ENCODE assay signal across 16 cellular contexts in genomic region chr1:156912861-156913808, GRCh38. TPM values are rescaled to one million over a fixed set of nuclear protein-coding genes. Genes with fewer than 3 reads are reported as not detected.
A peak's percentile ranks its signal among the peaks of the same experiment; 100 is the strongest.
DNase-seq lines count a peak whose midpoint lies in the region; ATAC-seq and TF ChIP-seq lines count a peak whose summit lies in the region.
"Had no signal": no experiment of that assay in that cellular context is flagged by ENCODE, and none has a peak within 500 bp of the region (broad histone marks: within the 10 kb centered on the region; RNA-seq: fewer than 3 reads in every experiment).

No MANE protein-coding gene starts in this region.

- peaks cover 17 to 36% (median 26%) of the 10 kb centered on the region in 5 donors for H3K27me3 Mint-ChIP-seq in naive thymus-derived CD4-positive, alpha-beta T cell

- TF ChIP-seq CTCF in heart right ventricle (IDR thresholded peaks at IDR 0.05) (no peak), left ventricle myocardium inferior (IDR thresholded peaks at IDR 0.05; ENCODE audit: borderline replicate concordance) (no peak), RWPE1 (conservative IDR thresholded peaks at IDR 0.05; ENCODE audit: low read depth) (no peak)

- H3K9me3 ChIP-seq in heart right ventricle (peaks cover 0 to 12% (median 0%) of the 10 kb centered on the region in 11 donors), left ventricle myocardium inferior (replicated peaks) (peaks cover 7% of the 10 kb centered on the region)
- no peaks in the 10 kb centered on the region for H3K9me3 ChIP-seq in naive thymus-derived CD4-positive, alpha-beta T cell (ENCODE audit: control insufficient read depth in 2 of 3, low read length in 3 of 3)
- H3K9me3 ChIP-seq: tibial artery had no signal

- intact Hi-C loops in heart right ventricle (cut with DNase I) (no loop called here), left ventricle myocardium inferior (cut with micrococcal nuclease) (no loop called here)
- intact Hi-C loops in naive thymus-derived CD4-positive, alpha-beta T cell (cut with micrococcal nuclease), result no loop called here

- DNase-seq in heart right ventricle, result no peak
- DNase-seq in left ventricle myocardium inferior, result no peak
- no peak for DNase-seq in RWPE1 (ENCODE audit: low spot score)
- peak; percentile 45 for DNase-seq in kidney tubule cell (ENCODE audit: low spot score)
- no peak for DNase-seq in activated CD4-positive, CD25-positive, alpha-beta regulatory T cell treated with anti-CD3 and anti-CD28 coated beads, Interleukin-2, amount 50 U/mL, for 72 hours
- no peak for DNase-seq in NK-92 (lab: John Stamatoyannopoulos, UW; ENCODE audit: unreplicated experiment)
- DNase-seq in naive thymus-derived CD4-positive, alpha-beta T cell, result no peak
- DNase-seq: DMS53, esophagus squamous epithelium, naive B cell, T-helper 17 cell, tibial artery had no signal

- WGBS in heart right ventricle, 2 donors, result 65 to 69% methylated on average over 23 to 24 of the region's 24 CpGs

- no peak overlapping the region for H3K4me3 ChIP-seq in heart right ventricle
- no peak overlapping the region for H3K4me3 ChIP-seq in left ventricle myocardium inferior
- no peak overlapping the region for H3K4me3 ChIP-seq in naive thymus-derived CD4-positive, alpha-beta T cell (ENCODE audit: low read length)
- H3K4me3 ChIP-seq: esophagus squamous epithelium, tibial artery had no signal

- H3K4me1 ChIP-seq in heart right ventricle (peaks cover 0 to 24% (median 10%) of the 10 kb centered on the region in 9 donors), left ventricle myocardium inferior (peaks cover 23% of the 10 kb centered on the region)
- no peaks in the 10 kb centered on the region for H3K4me1 ChIP-seq in naive thymus-derived CD4-positive, alpha-beta T cell (ENCODE audit: control insufficient read depth in 2 of 2, insufficient read depth in 2 of 2, low read length in 2 of 2)

- H3K9me3 Mint-ChIP-seq in naive thymus-derived CD4-positive, alpha-beta T cell, result peaks cover 0 to 7% (median 0%) of the 10 kb centered on the region in 11 donors
- H3K9me3 Mint-ChIP-seq: activated naive CD4-positive, alpha-beta T cell treated with anti-CD3 and anti-CD28 coated beads, Interleukin-2, amount 50 U/mL, for 24 hours; central memory CD8-positive, alpha-beta T cell had no signal

- ATAC-seq in heart right ventricle (peak in 6 of 8 donors; percentile 10 to 42 (median 37)), GM21723 (IDR thresholded peaks at IDR 0.05; ENCODE audit: unreplicated experiment) (no peak)
- ATAC-seq in naive thymus-derived CD4-positive, alpha-beta T cell, result no peak
- ATAC-seq: T-helper 17 cell had no signal

- H3K27ac ChIP-seq in heart right ventricle, result no peak overlapping the region
- H3K27ac ChIP-seq in left ventricle myocardium inferior (replicated peaks), result no peak overlapping the region
- H3K27ac ChIP-seq in RWPE1, result peak overlapping the region; percentile 2
- H3K27ac ChIP-seq in naive thymus-derived CD4-positive, alpha-beta T cell (ENCODE audit: low read depth, low read length), result no peak overlapping the region
- H3K27ac ChIP-seq: esophagus squamous epithelium, tibial artery had no signal

- H3K27ac Mint-ChIP-seq in naive thymus-derived CD4-positive, alpha-beta T cell, result no peak overlapping the region
- H3K27ac Mint-ChIP-seq: activated naive CD4-positive, alpha-beta T cell treated with anti-CD3 and anti-CD28 coated beads, Interleukin-2, amount 50 U/mL, for 24 hours; naive B cell had no signal

- POLR2A ChIA-PET in RWPE1 (lab: Yijun Ruan, JAX; ENCODE audit: low non-redundant PET), result no interaction called here
- POLR2A ChIA-PET in naive thymus-derived CD4-positive, alpha-beta T cell (lab: Charles Lee), result no interaction called here

- peaks cover 0 to 20% (median 0%) of the 10 kb centered on the region in 7 donors for H3K27me3 ChIP-seq in heart right ventricle
- peaks cover 37% of the 10 kb centered on the region for H3K27me3 ChIP-seq in left ventricle myocardium inferior (ENCODE audit: low read depth)
- H3K27me3 ChIP-seq in naive thymus-derived CD4-positive, alpha-beta T cell (ENCODE audit: control insufficient read depth in 2 of 2, insufficient read depth in 2 of 2, low read length in 2 of 2), result no peaks in the 10 kb centered on the region
- H3K27me3 ChIP-seq: tibial artery had no signal

- H3K4me3 Mint-ChIP-seq in naive thymus-derived CD4-positive, alpha-beta T cell, result no peak overlapping the region
- H3K4me3 Mint-ChIP-seq: activated naive CD4-positive, alpha-beta T cell treated with anti-CD3 and anti-CD28 coated beads, Interleukin-2, amount 50 U/mL, for 24 hours; central memory CD8-positive, alpha-beta T cell; T-helper 17 cell had no signal

- H3K4me1 Mint-ChIP-seq in naive thymus-derived CD4-positive, alpha-beta T cell, result peaks cover 0 to 1% (median 0%) of the 10 kb centered on the region in 7 donors

- peaks cover 0 to 96% (median 15%) of the 10 kb centered on the region in 9 donors for H3K36me3 ChIP-seq in heart right ventricle
- peaks cover 86% of the 10 kb centered on the region for H3K36me3 ChIP-seq in left ventricle myocardium inferior
- H3K36me3 ChIP-seq in naive thymus-derived CD4-positive, alpha-beta T cell (ENCODE audit: control insufficient read depth in 2 of 3, insufficient read depth in 3 of 3, low read length in 3 of 3), result no peaks in the 10 kb centered on the region

- CTCF ChIA-PET in RWPE1 (lab: Yijun Ruan, JAX), result interaction anchor here (1.2 to 3.2 kb wide), 4 partner anchors 15 to 187 kb away, joined by 3 to 13 read pairs (median 5); no protein-coding TSS in a partner anchor
- CTCF ChIA-PET in naive thymus-derived CD4-positive, alpha-beta T cell (lab: Charles Lee), result interaction anchor here (1.9 kb wide), 1 partner anchor 57 kb away, joined by 4 read pairs; no protein-coding TSS in a partner anchor

- no peaks in the 10 kb centered on the region for H3K36me3 Mint-ChIP-seq in naive thymus-derived CD4-positive, alpha-beta T cell
- H3K36me3 Mint-ChIP-seq: activated naive CD4-positive, alpha-beta T cell treated with anti-CD3 and anti-CD28 coated beads, Interleukin-2, amount 50 U/mL, for 24 hours; naive B cell had no signal

RNA-seq across cellular contexts. Expression of gene LRRC71, which starts 7.3 kb away (rescaled TPM):
- total RNA-seq in heart right ventricle (under 1 TPM in 3 of 10 donors, not detected in 7; 0.15 to 0.38 (median 0.35) TPM), left ventricle myocardium inferior (0.27 TPM)
- under 1 TPM; 0.06 to 0.51 TPM for polyA plus RNA-seq in heart right ventricle
- not detected for total RNA-seq in naive thymus-derived CD4-positive, alpha-beta T cell
- polyA plus RNA-seq in naive thymus-derived CD4-positive, alpha-beta T cell, result not detected
- total RNA-seq: activated CD8-positive, alpha-beta memory T cell treated with anti-CD3 and anti-CD28 coated beads for 36 hours; esophagus squamous epithelium; T-helper 17 cell had no signal

RNA-seq across cellular contexts. Expression of gene PEAR1, which starts 19.6 kb away (rescaled TPM):
- total RNA-seq in heart right ventricle (10 to 100 TPM in 2 of 10 donors, 1 to 10 TPM in 8; 3.8 to 12.4 (median 7.1) TPM), left ventricle myocardium inferior (7.1 TPM)
- 10 to 100 TPM in 1 of 2 donors, 1 to 10 TPM in 1; 6.2 to 13.7 TPM for polyA plus RNA-seq in heart right ventricle
- total RNA-seq in naive thymus-derived CD4-positive, alpha-beta T cell, result under 1 TPM; 0.19 to 0.88 (median 0.30) TPM
- 1 to 10 TPM in 1 of 2 donors, under 1 TPM in 1; 0.82 to 1.2 TPM for polyA plus RNA-seq in naive thymus-derived CD4-positive, alpha-beta T cell

RNA-seq across cellular contexts. Expression of gene NTRK1, which starts 52.5 kb away (rescaled TPM):
- total RNA-seq in heart right ventricle (1 to 10 TPM in 4 of 10 donors, under 1 TPM in 6; 0.15 to 3.7 (median 0.69) TPM), left ventricle myocardium inferior (1.0 TPM)
- 1 to 10 TPM in 1 of 2 donors, under 1 TPM in 1; 0.28 to 1.5 TPM for polyA plus RNA-seq in heart right ventricle
- 10 to 100 TPM in 1 of 5 experiments, 1 to 10 TPM in 2, not detected in 2; 3.2 to 17.3 (median 3.3) TPM for total RNA-seq in naive thymus-derived CD4-positive, alpha-beta T cell
- polyA plus RNA-seq in naive thymus-derived CD4-positive, alpha-beta T cell, result under 1 TPM in 1 of 2 donors, not detected in 1; 0.09 TPM

RNA-seq across cellular contexts. Expression of gene INSRR, which starts 54.2 kb away (rescaled TPM):
- total RNA-seq in heart right ventricle, result under 1 TPM; 0.04 to 0.20 (median 0.07) TPM
- polyA plus RNA-seq in heart right ventricle, result under 1 TPM; 0.01 to 0.80 TPM
- total RNA-seq in left ventricle myocardium inferior, result 0.41 TPM
- total RNA-seq in naive thymus-derived CD4-positive, alpha-beta T cell, result under 1 TPM in 1 of 5 experiments, not detected in 4; 0.63 TPM
- polyA plus RNA-seq in naive thymus-derived CD4-positive, alpha-beta T cell, result not detected
- total RNA-seq: activated CD8-positive, alpha-beta memory T cell treated with anti-CD3 and anti-CD28 coated beads for 36 hours; esophagus squamous epithelium; T-helper 17 cell had no signal

Comparison
In these comparisons a context has a peak if more than half of its experiments do, and no peak if none do; other contexts are left out.
1. ATAC-seq: peak in heart right ventricle (6 of 8); none in GM21723 (single experiment) and naive thymus-derived CD4-positive, alpha-beta T cell (single experiment).